ENCODE assay signal across 8 cellular contexts in the genomic region with DNA sequence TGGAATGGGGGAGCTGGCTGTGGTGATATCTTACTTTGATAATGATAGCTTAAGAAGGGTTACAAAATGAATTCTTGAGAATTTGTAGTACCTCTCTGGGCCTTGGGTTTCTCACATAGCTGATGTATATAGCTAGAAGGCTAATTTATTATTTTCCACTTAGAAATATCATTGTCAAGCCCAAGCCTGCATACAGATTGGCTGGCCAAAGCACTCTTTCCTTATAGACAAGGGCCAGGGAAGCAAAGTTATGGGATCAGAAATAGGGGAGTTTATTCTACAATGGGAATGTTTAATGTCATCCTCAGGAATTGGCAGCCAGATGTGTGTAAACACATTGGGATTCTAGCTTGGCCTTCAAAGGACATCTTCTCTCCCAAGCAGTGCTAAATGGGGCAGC.
"Had no signal": no experiment of that assay in that cellular context is flagged by ENCODE, and none has a peak within 500 bp of the region (broad histone marks: within the 10 kb centered on the region; RNA-seq: fewer than 3 reads in every experiment).

No MANE protein-coding gene starts in this region.

- H3K4me1 Mint-ChIP-seq: IgD-negative memory B cell had no signal

- H3K4me2 ChIP-seq: GM23338 had no signal

- H3K27ac Mint-ChIP-seq: GM23338, H9, HFFc6, IgD-negative memory B cell had no signal

- H2AFZ ChIP-seq: GM23338 had no signal

- H3K36me3 Mint-ChIP-seq: IgD-negative memory B cell had no signal

- H3K9me3 Mint-ChIP-seq: GM23338, H9, HFFc6, IgD-negative memory B cell had no signal

- H3K4me3 Mint-ChIP-seq: GM23338, H9, HFFc6, IgD-negative memory B cell had no signal

- H3K4me3 ChIP-seq: GM23338 had no signal

- ATAC-seq: GM23338, HepG2 had no signal

- DNase-seq: H9, HCEC 1CT, HFFc6, KBM-7 had no signal

- H3K27ac ChIP-seq: HL-60 had no signal
